In genomic region chr7:147586526-147586925, GRCh38 we compare ENCODE assay signal across 1 cellular context.
A peak's percentile ranks its signal among the peaks of the same experiment; 100 is the strongest.
TF ChIP-seq lines count a peak whose summit lies in the region.

No MANE protein-coding gene starts in this region.

TF ChIP-seq in HepG2, 621 proteins besides CTCF, POLR2A, EP300 and RAD21:
- TF ChIP-seq AKNA (CRISPR knock-in tag; IDR thresholded peaks at IDR 0.05; ENCODE audit: borderline replicate concordance) (no peak), HHEX (CRISPR knock-in tag; IDR thresholded peaks at IDR 0.05) (no peak), HNRNPK (IDR thresholded peaks at IDR 0.05; ENCODE audit: low read depth, low read length, poor library complexity, severe bottlenecking) (peak; percentile 17)
TF ChIP-seq in HepG2: peak in this region for 1.
